9 cellular contexts compared by ENCODE assay signal in genomic region chr14:22375321-22375930, GRCh38.
DNase-seq lines count a peak whose midpoint lies in the region; ATAC-seq, FAIRE-seq and TF ChIP-seq lines count a peak whose summit lies in the region.
"Had no signal": no experiment of that assay in that cellular context is flagged by ENCODE, and none has a peak within 500 bp of the region (broad histone marks: within the 10 kb centered on the region; RNA-seq: fewer than 3 reads in every experiment).

No MANE protein-coding gene starts in this region.

- intact Hi-C loops in pancreas (cut with DNase I), result loop anchor here in 1 of 3 donors (10.0 kb wide), 1 partner anchor 61 kb away; no protein-coding TSS in a partner anchor

- no peaks in the 10 kb centered on the region for H3F3A ChIP-seq in OCI-LY1 (ENCODE audit: insufficient read depth, low read length)

- no peaks in the 10 kb centered on the region for H3K9me2 ChIP-seq in OCI-LY1 (ENCODE audit: low read depth, low read length)

- ATAC-seq in pancreas (peak in 3 of 4 donors; percentile 66 to 76 (median 71)), GM21723 (IDR thresholded peaks at IDR 0.05; ENCODE audit: unreplicated experiment) (no peak), HG02678 (IDR thresholded peaks at IDR 0.05; ENCODE audit: unreplicated experiment) (no peak)

- H3K27me3 ChIP-seq in OCI-LY1 (ENCODE audit: insufficient read depth, low read length) (no peaks in the 10 kb centered on the region), pancreas (peaks cover 0 to 3% (median 0%) of the 10 kb centered on the region in 4 donors)

- H4K20me1 ChIP-seq in OCI-LY1 (ENCODE audit: insufficient read depth, low read length), result no peaks in the 10 kb centered on the region

- H3K27ac ChIP-seq in C4-2B (no peak overlapping the region), OCI-LY1 (ENCODE audit: low read depth, low read length, poor library complexity, severe bottlenecking) (no peak overlapping the region), pancreas (no peak overlapping the region)

- peak; percentile 70 for TF ChIP-seq CTCF in C4-2B (conservative IDR thresholded peaks at IDR 0.05)
- TF ChIP-seq CTCF in OCI-LY1 (IDR thresholded peaks at IDR 0.05; ENCODE audit: low read length), result peak; percentile 74
- peak in 2 of 4 donors; percentile 24 to 35 for TF ChIP-seq CTCF in pancreas (IDR thresholded peaks at IDR 0.05)

- H3K4me2 ChIP-seq in OCI-LY1 (ENCODE audit: low read length), result no peak overlapping the region

- no peaks in the 10 kb centered on the region for H3K79me2 ChIP-seq in OCI-LY1 (ENCODE audit: insufficient read depth, low read length)

- WGBS in pancreas, 2 donors, result 4 to 7% methylated on average over 2 of the region's 2 CpGs

- H2AFZ ChIP-seq in OCI-LY1 (ENCODE audit: low read length), result no peak overlapping the region

- H3K4me1 ChIP-seq in OCI-LY1 (ENCODE audit: insufficient read depth, low read length, severe bottlenecking) (no peaks in the 10 kb centered on the region), pancreas (peaks cover 0 to 3% (median 0%) of the 10 kb centered on the region in 3 donors)

- H3K4me3 ChIP-seq in OCI-LY1 (ENCODE audit: low read depth, low read length, poor library complexity, severe bottlenecking), result no peak overlapping the region
- H3K4me3 ChIP-seq in pancreas, result no peak overlapping the region

- peak; percentile 96 for FAIRE-seq in pancreas (lab: Jason Lieb, UNC)

- H3K36me3 ChIP-seq in OCI-LY1 (ENCODE audit: insufficient read depth, low read length) (no peaks in the 10 kb centered on the region), pancreas (no peaks in the 10 kb centered on the region)

- no peak overlapping the region for H3K9ac ChIP-seq in OCI-LY1 (ENCODE audit: low read length)

- peak; percentile 30 for DNase-seq in HCEC 1CT
- DNase-seq in epidermal melanocyte (ENCODE audit: insufficient read length, low spot score), result peak; percentile 31
- peak in 1 of 6 donors; percentile 25 for DNase-seq in pancreas
- no peak for DNase-seq in stimulated activated CD4-positive, alpha-beta T cell treated with anti-CD3 and anti-CD28 coated beads, Interleukin-2, amount 100 ng/mL, for 24 hours
- DNase-seq: left cardiac atrium had no signal

- H3K9me3 ChIP-seq in OCI-LY1 (ENCODE audit: low read length) (no peaks in the 10 kb centered on the region), pancreas (no peaks in the 10 kb centered on the region)

Comparison
In these comparisons a context has a peak if more than half of its experiments do, and no peak if none do; other contexts are left out.
1. DNase-seq: peak in HCEC 1CT (single experiment) and epidermal melanocyte (single experiment); none in stimulated activated CD4-positive, alpha-beta T cell treated with anti-CD3 and anti-CD28 coated beads, Interleukin-2, amount 100 ng/mL, for 24 hours (0 of 2).
2. ATAC-seq: peak in pancreas (3 of 4); none in GM21723 (single experiment) and HG02678 (single experiment).